In the genomic region with DNA sequence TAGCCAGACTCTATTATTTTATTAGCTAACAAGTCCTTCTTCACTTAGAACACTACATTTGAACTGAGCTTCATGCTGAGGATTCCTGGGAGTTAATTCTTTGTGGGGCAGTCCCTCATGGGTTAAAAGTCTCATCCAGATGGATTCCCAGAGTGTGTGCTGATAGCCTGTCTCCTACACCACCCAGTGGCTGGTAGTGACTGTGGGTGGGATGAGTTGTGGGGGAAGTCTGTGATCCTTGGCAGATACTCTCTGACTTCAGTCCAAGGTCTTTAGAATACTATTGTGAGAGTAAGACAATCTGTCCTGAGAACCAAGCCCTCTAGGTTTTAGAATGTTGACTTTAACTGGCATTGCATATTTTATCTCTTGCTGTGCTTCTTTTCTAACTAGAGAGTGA, we compare ENCODE assay signal across 9 cellular contexts. TPM values are rescaled to one million over a fixed set of nuclear protein-coding genes. Genes with fewer than 3 reads are reported as not detected.
A peak's percentile ranks its signal among the peaks of the same experiment; 100 is the strongest.
DNase-seq lines count a peak whose midpoint lies in the region; ATAC-seq and TF ChIP-seq lines count a peak whose summit lies in the region.
"Had no signal": no experiment of that assay in that cellular context is flagged by ENCODE, and none has a peak within 500 bp of the region (broad histone marks: within the 10 kb centered on the region; RNA-seq: fewer than 3 reads in every experiment).

No MANE protein-coding gene starts in this region.

- H3K4me1 Mint-ChIP-seq in type B pancreatic cell (ENCODE audit: unreplicated experiment) = peaks cover 21% of the 10 kb centered on the region

- no peaks in the 10 kb centered on the region for H3K27me3 ChIP-seq in testis

- H3K9me3 Mint-ChIP-seq in type B pancreatic cell = no peaks in the 10 kb centered on the region

- DNase-seq in Right ventricle myocardium inferior (ENCODE audit: missing footprints) = no peak
- no peak for DNase-seq in cardiac septum (ENCODE audit: low spot score)
- peak; percentile 58 for DNase-seq in cerebellar cortex (ENCODE audit: low spot score)
- DNase-seq in kidney glomerular epithelial cell (lab: John Stamatoyannopoulos, UW) = peak; percentile 83
- DNase-seq in type B pancreatic cell (ENCODE audit: extremely low spot score, unreplicated experiment) = no peak
- DNase-seq in HK-2 (ENCODE audit: unreplicated experiment) = no peak
- DNase-seq in testis = no peak
- DNase-seq: activated naive CD4-positive, alpha-beta T cell treated with Interleukin-2 at 50 U/mL for 16 hours had no signal

- no peak overlapping the region for H3K4me3 Mint-ChIP-seq in type B pancreatic cell

- peaks cover 6% of the 10 kb centered on the region for H3K4me1 ChIP-seq in testis

- TF ChIP-seq CTCF in type B pancreatic cell (conservative IDR thresholded peaks at IDR 0.05) (peak; percentile 37), testis (IDR thresholded peaks at IDR 0.05) (no peak)

- H3K4me3 ChIP-seq in testis = no peak overlapping the region

- no peak overlapping the region for H3K27ac Mint-ChIP-seq in type B pancreatic cell

- intact Hi-C loops in Right ventricle myocardium inferior (cut with DNase I) (no loop called here), cardiac septum (cut with DNase I) (no loop called here), testis (cut with DNase I; ENCODE audit: low total_unique reads) (no loop called here)

- H3K36me3 Mint-ChIP-seq in type B pancreatic cell = no peaks in the 10 kb centered on the region

- no peak for TF ChIP-seq POLR2A in testis (IDR thresholded peaks at IDR 0.05)

- peak overlapping the region in 1 of 2 donors; percentile 71 for H3K27ac ChIP-seq in testis

- ATAC-seq in Right ventricle myocardium inferior = peak; percentile 69
- no peak for ATAC-seq in HG03520 (IDR thresholded peaks at IDR 0.05; ENCODE audit: unreplicated experiment)

- no peaks in the 10 kb centered on the region for H3K36me3 ChIP-seq in testis (ENCODE audit: low read depth, missing control alignments)

- H3K9me3 ChIP-seq in testis = no peaks in the 10 kb centered on the region

- no peaks in the 10 kb centered on the region for H3K27me3 Mint-ChIP-seq in type B pancreatic cell

RNA-seq across cellular contexts. Expression of gene AKAP6, which starts 37.2 kb away (rescaled TPM):
- total RNA-seq in Right ventricle myocardium inferior (160 TPM), cardiac septum (249 TPM), type B pancreatic cell (ENCODE audit: low replicate concordance) (4.7 and 5.5 TPM in 2 replicates), testis (10 to 100 TPM; 26.6 to 30.9 TPM)
- polyA plus RNA-seq in testis (ENCODE audit: insufficient read depth, low read depth, low replicate concordance) = 30.9 TPM

Comparison
In these comparisons a context has a peak if more than half of its experiments do, and no peak if none do; other contexts are left out.
1. DNase-seq: peak in cerebellar cortex (single experiment) and kidney glomerular epithelial cell (single experiment); none in Right ventricle myocardium inferior (single experiment), cardiac septum (single experiment), type B pancreatic cell (single experiment), HK-2 (single experiment) and testis (single experiment).